In genomic region chr2:18911416-18911815, GRCh38 we compare ENCODE assay signal across 17 cellular contexts.
DNase-seq lines count a peak whose midpoint lies in the region; ATAC-seq, FAIRE-seq and TF ChIP-seq lines count a peak whose summit lies in the region.
"Had no signal": no experiment of that assay in that cellular context is flagged by ENCODE, and none has a peak within 500 bp of the region (broad histone marks: within the 10 kb centered on the region; RNA-seq: fewer than 3 reads in every experiment).

No MANE protein-coding gene starts in this region.

- H3K79me2 ChIP-seq in astrocyte (ENCODE audit: insufficient read depth, low read length) (no peaks in the 10 kb centered on the region), keratinocyte (ENCODE audit: control insufficient read depth, insufficient read depth, low read length) (no peaks in the 10 kb centered on the region), GM23338 (replicated peaks; ENCODE audit: insufficient read depth) (no peaks in the 10 kb centered on the region)

- H3K9me3 Mint-ChIP-seq in astrocyte (ENCODE audit: unreplicated experiment) (no peaks in the 10 kb centered on the region), GM23338 (no peaks in the 10 kb centered on the region)
- peaks cover 0 to 8% (median 3%) of the 10 kb centered on the region in 9 donors for H3K9me3 Mint-ChIP-seq in naive thymus-derived CD8-positive, alpha-beta T cell

- peak overlapping the region; percentile 39 for H3K9ac ChIP-seq in astrocyte (ENCODE audit: low read length)
- H3K9ac ChIP-seq in keratinocyte (ENCODE audit: control insufficient read depth, extremely low read depth, insufficient read depth, low read length): peak overlapping the region; percentile 28
- no peak overlapping the region for H3K9ac ChIP-seq in skeletal muscle satellite cell (ENCODE audit: low read depth, low read length)

- H3K27ac ChIP-seq in HEK293 (ENCODE audit: extremely low read depth, low read depth, low read length) (no peak overlapping the region), astrocyte (ENCODE audit: low read depth, low read length) (peak overlapping the region; percentile 42), keratinocyte (ENCODE audit: control insufficient read depth, insufficient read depth, low read length) (peak overlapping the region; percentile 49), GM23338 (ENCODE audit: low read depth) (no peak overlapping the region)

- CTCF ChIA-PET in HEK293 (lab: Yijun Ruan, JAX): interaction anchor here (0.6 kb wide), 1 partner anchor 271 kb away, joined by 3 read pairs; no protein-coding TSS in a partner anchor

- H3K4me2 ChIP-seq in astrocyte (ENCODE audit: low read length) (peak overlapping the region; percentile 53), keratinocyte (ENCODE audit: control insufficient read depth, extremely low read depth, insufficient read depth, low read depth, low read length) (peak overlapping the region; percentile 67), skeletal muscle satellite cell (ENCODE audit: low read length) (peak overlapping the region; percentile 20), GM23338 (no peak overlapping the region)

- no peaks in the 10 kb centered on the region; a peak in 1 of 3 replicates for H3K36me3 ChIP-seq in HEK293 (ENCODE audit: control insufficient read depth in 2 of 2, insufficient read depth in 1 of 2, low read length in 2 of 2)
- H3K36me3 ChIP-seq in astrocyte (ENCODE audit: insufficient read depth, low read length): no peaks in the 10 kb centered on the region
- no peaks in the 10 kb centered on the region for H3K36me3 ChIP-seq in keratinocyte (ENCODE audit: control insufficient read depth in 2 of 2, extremely low read depth in 1 of 2, insufficient read depth in 2 of 2, low read length in 2 of 2)
- no peaks in the 10 kb centered on the region for H3K36me3 ChIP-seq in skeletal muscle satellite cell (ENCODE audit: insufficient read depth, low read length)
- no peaks in the 10 kb centered on the region for H3K36me3 ChIP-seq in GM23338 (ENCODE audit: insufficient read depth)

- H4K20me1 ChIP-seq in astrocyte (ENCODE audit: insufficient read depth, low read length): no peaks in the 10 kb centered on the region
- H4K20me1 ChIP-seq in keratinocyte (ENCODE audit: control insufficient read depth, extremely low read depth, insufficient read depth, low read length): no peaks in the 10 kb centered on the region
- H4K20me1 ChIP-seq in GM23338 (replicated peaks; ENCODE audit: insufficient read depth): no peaks in the 10 kb centered on the region

- H3K27me3 Mint-ChIP-seq in astrocyte (ENCODE audit: low read depth, unreplicated experiment): no peaks in the 10 kb centered on the region
- H3K27me3 Mint-ChIP-seq in GM23338 (ENCODE audit: insufficient read depth, low read depth, poor library complexity): peaks cover 9% of the 10 kb centered on the region
- H3K27me3 Mint-ChIP-seq in naive thymus-derived CD8-positive, alpha-beta T cell: no peaks in the 10 kb centered on the region
- H3K27me3 Mint-ChIP-seq: CD4-positive, CD25-positive, alpha-beta regulatory T cell had no signal

- H2AFZ ChIP-seq in astrocyte (ENCODE audit: low read depth, low read length) (peak overlapping the region; percentile 31), keratinocyte (ENCODE audit: control insufficient read depth, low read length) (peak overlapping the region; percentile 71), GM23338 (no peak overlapping the region)

- dilution Hi-C loops in keratinocyte (cut with MboI; ENCODE audit: extremely low pct_ligation_motif_present, low sequenced_read_pairs): no loop called here

- H3K4me1 ChIP-seq in HEK293 (ENCODE audit: control insufficient read depth, insufficient read depth, low read length) (0 out of 2 replicates have a peak, but pooled peaks cover 2% of the 10 kb centered on the region), astrocyte (ENCODE audit: insufficient read depth, low read length) (peaks cover 10% of the 10 kb centered on the region), keratinocyte (ENCODE audit: control insufficient read depth, extremely low read depth, insufficient read depth, low read length) (peaks cover 13% of the 10 kb centered on the region), skeletal muscle satellite cell (ENCODE audit: control insufficient read depth, insufficient read depth, low read length) (peaks cover 14% of the 10 kb centered on the region), GM23338 (ENCODE audit: insufficient read depth) (no peaks in the 10 kb centered on the region; the same call in 1 of the 2 replicates)

- no peak for FAIRE-seq in astrocyte (lab: Jason Lieb, UNC)
- FAIRE-seq in keratinocyte (lab: Jason Lieb, UNC): no peak
- FAIRE-seq: A549, GM12878 had no signal

- no peaks in the 10 kb centered on the region for H3K9me1 ChIP-seq in keratinocyte (ENCODE audit: control insufficient read depth, extremely low read depth, insufficient read depth, low read length)

- H3K27ac Mint-ChIP-seq in astrocyte (ENCODE audit: unreplicated experiment): peak overlapping the region; percentile 96
- no peak overlapping the region; the same call in 1 of the 2 replicates for H3K27ac Mint-ChIP-seq in GM23338
- no peak overlapping the region for H3K27ac Mint-ChIP-seq in naive thymus-derived CD8-positive, alpha-beta T cell
- H3K27ac Mint-ChIP-seq: CD4-positive, CD25-positive, alpha-beta regulatory T cell had no signal

- TF ChIP-seq CTCF in HEK293 (tag by site-specific recombination; IDR thresholded peaks at IDR 0.05): no peak
- TF ChIP-seq CTCF in astrocyte (IDR thresholded peaks at IDR 0.05; ENCODE audit: insufficient read depth, low read depth, low read length): no peak
- no peak for TF ChIP-seq CTCF in keratinocyte (optimal IDR thresholded peaks at IDR 0.05 in 1 of 3, IDR thresholded peaks at IDR 0.05 in 1 of 3, conservative IDR thresholded peaks at IDR 0.05 in 1 of 3; ENCODE audit: extremely low read depth in 1 of 3, insufficient read depth in 2 of 3, low read length in 3 of 3)
- TF ChIP-seq CTCF in GM23338 (conservative IDR thresholded peaks at IDR 0.05; ENCODE audit: low read depth in 2 of 2): no peak

- H3K4me3 Mint-ChIP-seq in astrocyte (ENCODE audit: unreplicated experiment): peak overlapping the region; percentile 74
- H3K4me3 Mint-ChIP-seq in GM23338: no peak overlapping the region
- H3K4me3 Mint-ChIP-seq in naive thymus-derived CD8-positive, alpha-beta T cell: no peak overlapping the region
- H3K4me3 Mint-ChIP-seq: CD4-positive, CD25-positive, alpha-beta regulatory T cell had no signal

- POLR2A ChIA-PET in HEK293 (lab: Yijun Ruan, JAX): interaction anchor here (0.6 kb wide), 1 partner anchor 26 kb away, joined by 5 read pairs; no protein-coding TSS in a partner anchor
- POLR2A ChIA-PET in naive thymus-derived CD8-positive, alpha-beta T cell (lab: Charles Lee): no interaction called here

- no peaks in the 10 kb centered on the region for H3K36me3 Mint-ChIP-seq in astrocyte (ENCODE audit: low read depth, unreplicated experiment)
- H3K36me3 Mint-ChIP-seq in GM23338 (ENCODE audit: low read depth): no peaks in the 10 kb centered on the region
- H3K36me3 Mint-ChIP-seq in naive thymus-derived CD8-positive, alpha-beta T cell: peaks cover 3 to 8% (median 5%) of the 10 kb centered on the region in 3 donors

- ATAC-seq in HG03460 (IDR thresholded peaks at IDR 0.05; ENCODE audit: unreplicated experiment): no peak
- ATAC-seq in GM23338: no peak
- no peak for ATAC-seq in naive thymus-derived CD8-positive, alpha-beta T cell
- ATAC-seq: GM12878 had no signal

- H3K9me3 ChIP-seq in HEK293 (ENCODE audit: control insufficient read depth, insufficient read depth, low read depth, low read length): no peaks in the 10 kb centered on the region
- no peaks in the 10 kb centered on the region for H3K9me3 ChIP-seq in astrocyte (ENCODE audit: insufficient read depth, low read depth, low read length)
- no peaks in the 10 kb centered on the region for H3K9me3 ChIP-seq in keratinocyte (ENCODE audit: control insufficient read depth, low read depth, low read length)
- H3K9me3 ChIP-seq in skeletal muscle satellite cell (replicated peaks; ENCODE audit: low read length): no peaks in the 10 kb centered on the region
- H3K9me3 ChIP-seq: A549 had no signal

- no peaks in the 10 kb centered on the region for H3K27me3 ChIP-seq in astrocyte (ENCODE audit: insufficient read depth, low read length)
- no peaks in the 10 kb centered on the region for H3K27me3 ChIP-seq in keratinocyte (ENCODE audit: control insufficient read depth, extremely low read depth, insufficient read depth, low read length)
- no peaks in the 10 kb centered on the region for H3K27me3 ChIP-seq in skeletal muscle satellite cell (ENCODE audit: control insufficient read depth, insufficient read depth, low read length)
- no peaks in the 10 kb centered on the region for H3K27me3 ChIP-seq in GM23338 (ENCODE audit: insufficient read depth)

- no peaks in the 10 kb centered on the region for H3K9me2 ChIP-seq in GM23338 (ENCODE audit: insufficient read depth)

- H3F3A ChIP-seq in GM23338 (replicated peaks; ENCODE audit: low read depth): no peaks in the 10 kb centered on the region

- H3K4me3 ChIP-seq in HEK293 (ENCODE audit: low read depth, low read length) (no peak overlapping the region), astrocyte (ENCODE audit: insufficient read depth, low read depth, low read length) (no peak overlapping the region), keratinocyte (ENCODE audit: control insufficient read depth in 2 of 3, extremely low read depth in 1 of 3, insufficient read depth in 2 of 3, low read depth in 1 of 3, low read length in 3 of 3) (peak overlapping the region in 1 of 3 experiments; percentile 7), skeletal muscle satellite cell (ENCODE audit: low read length) (no peak overlapping the region), GM23338 (no peak overlapping the region)
- H3K4me3 ChIP-seq: A549, GM12878 had no signal

- H3K4me1 Mint-ChIP-seq in astrocyte (ENCODE audit: low read depth, unreplicated experiment): peaks cover 20% of the 10 kb centered on the region
- H3K4me1 Mint-ChIP-seq in GM23338: peaks cover 5% of the 10 kb centered on the region; the same call in 2 of the 3 replicates
- H3K4me1 Mint-ChIP-seq in naive thymus-derived CD8-positive, alpha-beta T cell: peaks cover 0 to 6% (median 0%) of the 10 kb centered on the region in 4 donors
- H3K4me1 Mint-ChIP-seq: CD4-positive, CD25-positive, alpha-beta regulatory T cell had no signal

- DNase-seq in astrocyte (ENCODE audit: low read depth): no peak
- no peak for DNase-seq in keratinocyte (ENCODE audit: low read depth, low spot score)
- DNase-seq in activated CD4-positive, alpha-beta T cell treated with anti-CD3 and anti-CD28 coated beads for 1 hour: no peak
- DNase-seq in GM23338 (ENCODE audit: low spot score): no peak
- no peak for DNase-seq in naive thymus-derived CD8-positive, alpha-beta T cell
- DNase-seq: AML-193; CD4-positive, CD25-positive, alpha-beta regulatory T cell; DMS79; Karpas-422; NCI-H1105 treated with DMSO at 0.1 percent for 48 hours; NCI-H187; Right ventricle myocardium superior had no signal

TF ChIP-seq in HEK293, 187 proteins besides CTCF, POLR2A, EP300 and RAD21 (continues in another document):
- TF ChIP-seq ZNF843 (tag by site-specific recombination; IDR thresholded peaks at IDR 0.05): no peak
- no peak for TF ChIP-seq ZNF670 (tag by site-specific recombination; IDR thresholded peaks at IDR 0.05; ENCODE audit: low read depth)

TF ChIP-seq in GM23338, 12 proteins besides CTCF, POLR2A, EP300 and RAD21 (continues in another document):
- no peak for TF ChIP-seq POLR2AphosphoS5 (IDR thresholded peaks at IDR 0.05; ENCODE audit: low read depth)

Comparison
In these comparisons a context has a peak if more than half of its experiments do, and no peak if none do; other contexts are left out.
1. H3K27ac ChIP-seq: peak in astrocyte (single experiment) and keratinocyte (single experiment); none in HEK293 (single experiment) and GM23338 (single experiment).